12 cellular contexts compared by ENCODE assay signal in genomic region chr12:15732341-15733061, GRCh38. TPM values are rescaled to one million over a fixed set of nuclear protein-coding genes. Genes with fewer than 3 reads are reported as not detected.
A peak's percentile ranks its signal among the peaks of the same experiment; 100 is the strongest.
DNase-seq lines count a peak whose midpoint lies in the region; ATAC-seq and TF ChIP-seq lines count a peak whose summit lies in the region.
"Had no signal": no experiment of that assay in that cellular context is flagged by ENCODE, and none has a peak within 500 bp of the region (broad histone marks: within the 10 kb centered on the region; RNA-seq: fewer than 3 reads in every experiment).

No MANE protein-coding gene starts in this region.

- peak overlapping the region; percentile 51 for H3K27ac ChIP-seq in HCT116 (ENCODE audit: low read depth, low read length)
- H3K27ac ChIP-seq: KMS-11 had no signal

- H3K36me3 ChIP-seq in HCT116 (ENCODE audit: control insufficient read depth in 1 of 2, insufficient read depth in 2 of 2, low read length in 2 of 2), result no peaks in the 10 kb centered on the region

- no peak overlapping the region for H3K27ac Mint-ChIP-seq in activated naive CD4-positive, alpha-beta T cell treated with anti-CD3 and anti-CD28 coated beads, Interleukin-2, amount 10 ng/mL, durations not matched to agents 7 days and 5 days
- H3K27ac Mint-ChIP-seq: CD4-positive, alpha-beta T cell had no signal

- DNase-seq in HCT116 (ENCODE audit: low read depth, low spot score) (peak; percentile 26), M059J (ENCODE audit: low read depth) (peak; percentile 71), left colon (no peak), globus pallidus (ENCODE audit: low spot score) (no peak), NCI-H510A (lab: John Stamatoyannopoulos, UW) (no peak)
- DNase-seq in activated naive CD4-positive, alpha-beta T cell treated with anti-CD3 and anti-CD28 coated beads, Interleukin-2, amount 10 ng/mL, durations not matched to agents 7 days and 5 days, result no peak
- DNase-seq: activated CD4-positive, alpha-beta T cell treated with anti-CD3 and anti-CD28 coated beads for 1 hour; CD4-positive, alpha-beta T cell had no signal

- no peak for TF ChIP-seq RAD21 in HCT116 (IDR thresholded peaks at IDR 0.05; ENCODE audit: low read depth)

- BruUV-seq in HCT116 (replicated peaks; lab: Mats Ljungman, UMichigan), result no TSS peak

- H3K4me1 Mint-ChIP-seq in activated naive CD4-positive, alpha-beta T cell treated with anti-CD3 and anti-CD28 coated beads, Interleukin-2, amount 10 ng/mL, durations not matched to agents 7 days and 5 days, result no peaks in the 10 kb centered on the region

- peak; percentile 68 for ATAC-seq in HCT116
- ATAC-seq in left colon, result peak; percentile 68
- ATAC-seq in GM19455 (IDR thresholded peaks at IDR 0.05; ENCODE audit: unreplicated experiment), result no peak

- H3K27me3 Mint-ChIP-seq in activated naive CD4-positive, alpha-beta T cell treated with anti-CD3 and anti-CD28 coated beads, Interleukin-2, amount 10 ng/mL, durations not matched to agents 7 days and 5 days, result no peaks in the 10 kb centered on the region
- H3K27me3 Mint-ChIP-seq: brain; CD4-positive, alpha-beta T cell had no signal

- no peak overlapping the region for H3K9ac ChIP-seq in HCT116 (ENCODE audit: low read length)
- H3K9ac ChIP-seq: KMS-11 had no signal

- POLR2A ChIA-PET in HCT116 (lab: Charles Lee), result no interaction called here

- H3K4me3 ChIP-seq in GM08714 (ENCODE audit: low read length) (peak overlapping the region; percentile 25; the same call in 1 of the 2 replicates), HCT116 (replicated peaks in 1 of 2; ENCODE audit: low read depth in 1 of 2, low read length in 2 of 2) (peak overlapping the region in 1 of 2 experiments; percentile 15; a peak in 1 of 4 replicates)

- no peak overlapping the region for H2AFZ ChIP-seq in HCT116 (ENCODE audit: low read depth, low read length, poor library complexity, severe bottlenecking)

- H4K20me1 ChIP-seq in HCT116 (ENCODE audit: insufficient read depth), result no peaks in the 10 kb centered on the region

- no peaks in the 10 kb centered on the region for H3K9me2 ChIP-seq in HCT116 (ENCODE audit: insufficient read depth)

- no peaks in the 10 kb centered on the region for H3K9me3 Mint-ChIP-seq in activated naive CD4-positive, alpha-beta T cell treated with anti-CD3 and anti-CD28 coated beads, Interleukin-2, amount 10 ng/mL, durations not matched to agents 7 days and 5 days
- H3K9me3 Mint-ChIP-seq: CD4-positive, alpha-beta T cell had no signal

- no peaks in the 10 kb centered on the region for H3K36me3 Mint-ChIP-seq in activated naive CD4-positive, alpha-beta T cell treated with anti-CD3 and anti-CD28 coated beads, Interleukin-2, amount 10 ng/mL, durations not matched to agents 7 days and 5 days

- H3K4me3 Mint-ChIP-seq in activated naive CD4-positive, alpha-beta T cell treated with anti-CD3 and anti-CD28 coated beads, Interleukin-2, amount 10 ng/mL, durations not matched to agents 7 days and 5 days, result no peak overlapping the region
- H3K4me3 Mint-ChIP-seq: CD4-positive, alpha-beta T cell had no signal

- TF ChIP-seq CTCF in HCT116 (IDR thresholded peaks at IDR 0.05 in 2 of 3, conservative IDR thresholded peaks at IDR 0.05 in 1 of 3; ENCODE audit: borderline replicate concordance in 1 of 3, insufficient read depth in 1 of 3, low read depth in 2 of 3, low read length in 2 of 3), result no peak

- no peak for TF ChIP-seq POLR2A in HCT116 (IDR thresholded peaks at IDR 0.05; ENCODE audit: borderline replicate concordance, extremely low read depth, insufficient read depth, insufficient read length)

- H3K27me3 ChIP-seq in HCT116 (ENCODE audit: insufficient read depth, low read length), result no peaks in the 10 kb centered on the region

- CTCF ChIA-PET in HCT116 (lab: Charles Lee), result interaction anchor here (1.5 kb wide), 1 partner anchor 40 kb away, joined by 3 read pairs; no protein-coding TSS in a partner anchor
- CTCF ChIA-PET in activated naive CD4-positive, alpha-beta T cell treated with anti-CD3 and anti-CD28 coated beads, Interleukin-2, amount 10 ng/mL, durations not matched to agents 7 days and 5 days (lab: Charles Lee), result no interaction called here

- intact Hi-C loops in HCT116 (cut with micrococcal nuclease), result no loop called here
- intact Hi-C loops in left colon (cut with DNase I, micrococcal nuclease), result no loop called here

- RAD21 ChIA-PET in HCT116 (lab: Charles Lee; ENCODE audit: low non-redundant PET in 1 of 2, low total read pairs in 2 of 2, uncharacterized antibody in 2 of 2, unreplicated experiment in 2 of 2), result no interaction called here

- peaks cover 92% of the 10 kb centered on the region for H3K79me2 ChIP-seq in HCT116 (ENCODE audit: insufficient read depth, low read length)

- H3K4me1 ChIP-seq in HCT116 (ENCODE audit: control insufficient read depth in 1 of 2, insufficient read depth in 2 of 2, low read length in 2 of 2), result peaks cover 19 to 47% of the 10 kb centered on the region in 2 experiments; a peak in 3 of 4 replicates

- H3K9me3 ChIP-seq in HCT116 (ENCODE audit: control insufficient read depth in 1 of 2, insufficient read depth in 1 of 2, low read depth in 1 of 2, low read length in 2 of 2), result peaks cover 4 to 11% of the 10 kb centered on the region in 2 experiments; a peak in 2 of 4 replicates

- H3K4me2 ChIP-seq in HCT116 (ENCODE audit: low read length), result peak overlapping the region; percentile 45
- H3K4me2 ChIP-seq: KMS-11 had no signal

TF ChIP-seq in HCT116, 20 proteins besides CTCF, POLR2A, EP300 and RAD21:
- TF ChIP-seq MAX (IDR thresholded peaks at IDR 0.05), result no peak
- TF ChIP-seq SP1 (IDR thresholded peaks at IDR 0.05; ENCODE audit: low read depth), result peak; percentile 30; the same call in 1 of the 2 replicates
- 0 out of 2 replicates have a peak, but pooled peaks have one; percentile 24 for TF ChIP-seq JUND (IDR thresholded peaks at IDR 0.05)
- peak; percentile 22; the same call in 1 of the 2 replicates for TF ChIP-seq CEBPB (IDR thresholded peaks at IDR 0.05; ENCODE audit: low read depth)
- TF ChIP-seq EZH2 (IDR thresholded peaks at IDR 0.05), result no peak
- TF ChIP-seq POLR2AphosphoS5 (IDR thresholded peaks at IDR 0.05; ENCODE audit: low read depth, low read length), result no peak
TF ChIP-seq in HCT116: peak in this region for 3.

RNA-seq across cellular contexts. Expression of gene EPS8, which starts 56.7 kb away (rescaled TPM):
- 49.9 TPM for total RNA-seq in HCT116 (2021; ENCODE audit: unreplicated experiment)
- polyA plus RNA-seq in HCT116 (2012), result 49.7 and 61.6 TPM in 2 replicates
- 57.6 and 79.5 TPM in 2 replicates for total RNA-seq in M059J (2014; rRNA removed; shearing (Covaris generic))
- 100 to 1,000 TPM; 121 to 183 TPM for total RNA-seq in left colon

Comparison
In these comparisons a context has a peak if more than half of its experiments do, and no peak if none do; other contexts are left out.
1. DNase-seq: peak in HCT116 (single experiment) and M059J (single experiment); none in left colon (0 of 2), globus pallidus (single experiment), NCI-H510A (single experiment) and activated naive CD4-positive, alpha-beta T cell treated with anti-CD3 and anti-CD28 coated beads, Interleukin-2, amount 10 ng/mL, durations not matched to agents 7 days and 5 days (single experiment).